In genomic region chr3:156359337-156359736, GRCh38 we compare ENCODE assay signal across 19 cellular contexts.
DNase-seq lines count a peak whose midpoint lies in the region; ATAC-seq lines count a peak whose summit lies in the region.
"Had no signal": no experiment of that assay in that cellular context is flagged by ENCODE, and none has a peak within 500 bp of the region (broad histone marks: within the 10 kb centered on the region; RNA-seq: fewer than 3 reads in every experiment).

No MANE protein-coding gene starts in this region.

- no peak for ATAC-seq in HG02759 (IDR thresholded peaks at IDR 0.05; ENCODE audit: unreplicated experiment)
- ATAC-seq: T-helper 17 cell had no signal

- DNase-seq in HS-5 (ENCODE audit: low read depth) (peak; percentile 13), RPMI7951 (ENCODE audit: low read depth) (peak; percentile 47), dermis blood vessel endothelial cell (peak; percentile 9), inferior parietal cortex (ENCODE audit: extremely low spot score) (no peak), SKM-1 (lab: John Stamatoyannopoulos, UW; ENCODE audit: unreplicated experiment) (no peak)
- no peak for DNase-seq in stimulated activated CD4-positive, alpha-beta T cell treated with anti-CD3 and anti-CD28 coated beads, Interleukin-4, amount 100 ng/mL, for 1 hour
- DNase-seq: Caco-2; CD4-positive, alpha-beta memory T cell; DMS 273 treated with DMSO at 0.1 percent for 48 hours; DND-41; GOT3; NCI-H1092 treated with DMSO at 0.1 percent for 48 hours; NCI-H1436 treated with DMSO at 0.1 percent for 48 hours; NCI-H2029; NCI-H2227 treated with DMSO at 0.1 percent for 48 hours; NCI-H510A treated with DMSO at 0.1 percent for 48 hours; NCI-H748 treated with DMSO at 0.1 percent for 48 hours; T-helper 17 cell had no signal

Comparison
In these comparisons a context has a peak if more than half of its experiments do, and no peak if none do; other contexts are left out.
1. DNase-seq: peak in HS-5 (single experiment), RPMI7951 (single experiment) and dermis blood vessel endothelial cell (single experiment); none in stimulated activated CD4-positive, alpha-beta T cell treated with anti-CD3 and anti-CD28 coated beads, Interleukin-4, amount 100 ng/mL, for 1 hour (single experiment), inferior parietal cortex (single experiment) and SKM-1 (single experiment).